Comparison of ENCODE assay signal across 8 cellular contexts in genomic region chr17:43368740-43369506, GRCh38. TPM values are rescaled to one million over a fixed set of nuclear protein-coding genes. Genes with fewer than 3 reads are reported as not detected.
DNase-seq lines count a peak whose midpoint lies in the region; ATAC-seq and TF ChIP-seq lines count a peak whose summit lies in the region.

No MANE protein-coding gene starts in this region.

- no peak; the same call in 1 of the 2 replicates for TF ChIP-seq CTCF in OCI-LY7 (conservative IDR thresholded peaks at IDR 0.05; ENCODE audit: low read length)

- H3K36me3 ChIP-seq in HUES48 (ENCODE audit: control insufficient read depth, insufficient read depth, low read length) (no peaks in the 10 kb centered on the region), OCI-LY7 (ENCODE audit: insufficient read depth, low read length) (no peaks in the 10 kb centered on the region), esophagus (ENCODE audit: control insufficient read depth in 2 of 2, insufficient read depth in 2 of 2, low read length in 1 of 2) (no peaks in the 10 kb centered on the region)

- H3K36me3 Mint-ChIP-seq in activated T-cell treated with anti-CD3 and anti-CD28 coated beads, Interleukin-2, amount 50 U/mL, for 4 hours (ENCODE audit: insufficient read depth) = no peaks in the 10 kb centered on the region
- H3K36me3 Mint-ChIP-seq in stimulated activated effector memory CD8-positive, alpha-beta T cell treated with anti-CD3 and anti-CD28 coated beads, Interleukin-12 subunit alpha, Interleukin-12 subunit beta, amount 100 ng/mL, for 72 hours = peaks cover 39% of the 10 kb centered on the region

- H3K79me2 ChIP-seq in OCI-LY7 (ENCODE audit: insufficient read depth, low read depth, low read length) = peaks cover 10% of the 10 kb centered on the region; the same call in 1 of the 2 replicates

- WGBS in esophagus, 2 donors = 1% methylated on average over 50 to 51 of the region's 51 CpGs

- no peaks in the 10 kb centered on the region for H3K9me3 Mint-ChIP-seq in activated T-cell treated with anti-CD3 and anti-CD28 coated beads, Interleukin-2, amount 50 U/mL, for 4 hours
- no peaks in the 10 kb centered on the region for H3K9me3 Mint-ChIP-seq in stimulated activated effector memory CD8-positive, alpha-beta T cell treated with anti-CD3 and anti-CD28 coated beads, Interleukin-12 subunit alpha, Interleukin-12 subunit beta, amount 100 ng/mL, for 72 hours

- POLR2A ChIA-PET in OCI-LY7 (lab: Charles Lee) = interaction anchor here (0.6 to 2.3 kb wide), 14 partner anchors 8 to 118 kb away, joined by 3 to 18 read pairs (median 3); partner anchors contain the start of gene DHX8

- no TSS peak for BruUV-seq in OCI-LY7 (replicated peaks; lab: Mats Ljungman, UMichigan)

- CTCF ChIA-PET in OCI-LY7 (lab: Charles Lee; ENCODE audit: unreplicated experiment) = no interaction called here

- H3K4me1 ChIP-seq in HUES48 (ENCODE audit: control insufficient read depth, insufficient read depth, low read length) = peaks cover 17% of the 10 kb centered on the region
- peaks cover 30% of the 10 kb centered on the region for H3K4me1 ChIP-seq in OCI-LY7 (ENCODE audit: insufficient read depth, low read length, poor library complexity, severe bottlenecking)
- H3K4me1 ChIP-seq in esophagus (ENCODE audit: control insufficient read depth in 2 of 2, insufficient read depth in 2 of 2, low read length in 1 of 2) = no peaks in the 10 kb centered on the region
- H3K4me1 ChIP-seq in mononuclear cell (ENCODE audit: insufficient read depth, low read length) = peaks cover 50% of the 10 kb centered on the region

- no peaks in the 10 kb centered on the region for H3K9me2 ChIP-seq in OCI-LY7 (ENCODE audit: insufficient read depth, low read length)

- DNase-seq in GM04504 (ENCODE audit: low read depth) (peak; percentile 67), OCI-LY7 (ENCODE audit: low spot score) (peak; percentile 39)
- peak; percentile 59 for DNase-seq in activated T-cell treated with anti-CD3 and anti-CD28 coated beads, Interleukin-2, amount 50 U/mL, for 4 hours
- peak; percentile 50 to 84 for DNase-seq in stimulated activated effector memory CD8-positive, alpha-beta T cell treated with anti-CD3 and anti-CD28 coated beads, Interleukin-12 subunit alpha, Interleukin-12 subunit beta, amount 100 ng/mL, for 72 hours (ENCODE audit: low spot score in 2 of 2)

- peak; percentile 53 to 57 for ATAC-seq in activated T-cell treated with anti-CD3 and anti-CD28 coated beads, Interleukin-2, amount 50 U/mL, for 4 hours
- peak; percentile 61 for ATAC-seq in stimulated activated effector memory CD8-positive, alpha-beta T cell treated with anti-CD3 and anti-CD28 coated beads, Interleukin-12 subunit alpha, Interleukin-12 subunit beta, amount 100 ng/mL, for 72 hours
- no peak for ATAC-seq in HG03565 (IDR thresholded peaks at IDR 0.05; ENCODE audit: unreplicated experiment)

- H3K4me3 Mint-ChIP-seq in activated T-cell treated with anti-CD3 and anti-CD28 coated beads, Interleukin-2, amount 50 U/mL, for 4 hours = peak overlapping the region; percentile 87
- peak overlapping the region; percentile 85 for H3K4me3 Mint-ChIP-seq in stimulated activated effector memory CD8-positive, alpha-beta T cell treated with anti-CD3 and anti-CD28 coated beads, Interleukin-12 subunit alpha, Interleukin-12 subunit beta, amount 100 ng/mL, for 72 hours

- peaks cover 39% of the 10 kb centered on the region for H3K4me1 Mint-ChIP-seq in activated T-cell treated with anti-CD3 and anti-CD28 coated beads, Interleukin-2, amount 50 U/mL, for 4 hours (ENCODE audit: low read depth)
- peaks cover 58% of the 10 kb centered on the region for H3K4me1 Mint-ChIP-seq in stimulated activated effector memory CD8-positive, alpha-beta T cell treated with anti-CD3 and anti-CD28 coated beads, Interleukin-12 subunit alpha, Interleukin-12 subunit beta, amount 100 ng/mL, for 72 hours

- peak overlapping the region; percentile 79 for H3K4me2 ChIP-seq in OCI-LY7 (ENCODE audit: low read length)

- peak overlapping the region; percentile 55 for H2AFZ ChIP-seq in OCI-LY7 (ENCODE audit: low read length)

- H3K9me3 ChIP-seq in HUES48 (ENCODE audit: control insufficient read depth, insufficient read depth, low read length) (no peaks in the 10 kb centered on the region), OCI-LY7 (ENCODE audit: low read length) (no peaks in the 10 kb centered on the region), esophagus (ENCODE audit: control insufficient read depth in 2 of 2, insufficient read depth in 1 of 2, low read depth in 1 of 2, low read length in 1 of 2) (no peaks in the 10 kb centered on the region), mononuclear cell (ENCODE audit: low read depth, low read length) (no peaks in the 10 kb centered on the region)

- peak overlapping the region; percentile 98 for H3K9ac ChIP-seq in HUES48 (ENCODE audit: low read depth, low read length)

- intact Hi-C loops in OCI-LY7 (cut with micrococcal nuclease; ENCODE audit: unreplicated experiment) = loop anchor here (5.0 kb wide), 1 partner anchor 37 kb away; no protein-coding TSS in a partner anchor

- H4K20me1 ChIP-seq in OCI-LY7 (ENCODE audit: insufficient read depth, low read length) = no peaks in the 10 kb centered on the region

- H3K27ac Mint-ChIP-seq in stimulated activated effector memory CD8-positive, alpha-beta T cell treated with anti-CD3 and anti-CD28 coated beads, Interleukin-12 subunit alpha, Interleukin-12 subunit beta, amount 100 ng/mL, for 72 hours = peak overlapping the region; percentile 100

- peak overlapping the region; percentile 61 for H3K4me3 ChIP-seq in HUES48 (ENCODE audit: low read depth, low read length)
- H3K4me3 ChIP-seq in OCI-LY7 (ENCODE audit: low read depth, low read length, poor library complexity, severe bottlenecking) = peak overlapping the region; percentile 64
- peak overlapping the region; percentile 53 to 67 for H3K4me3 ChIP-seq in esophagus (ENCODE audit: low read depth in 1 of 2, low read length in 2 of 2)
- H3K4me3 ChIP-seq in mononuclear cell (ENCODE audit: low read length) = peak overlapping the region; percentile 59

- H3K27ac ChIP-seq in HUES48 (ENCODE audit: low read depth, low read length) (peak overlapping the region; percentile 98), OCI-LY7 (ENCODE audit: low read depth, low read length, poor library complexity, severe bottlenecking) (peak overlapping the region; percentile 54), esophagus (ENCODE audit: low read depth in 2 of 2, low read length in 1 of 2) (peak overlapping the region; percentile 97 to 100)

- no peaks in the 10 kb centered on the region for H3K27me3 Mint-ChIP-seq in activated T-cell treated with anti-CD3 and anti-CD28 coated beads, Interleukin-2, amount 50 U/mL, for 4 hours (ENCODE audit: low read depth)

- H3K27me3 ChIP-seq in HUES48 (ENCODE audit: control insufficient read depth, insufficient read depth, low read length) (no peaks in the 10 kb centered on the region), esophagus (ENCODE audit: control insufficient read depth in 1 of 2, insufficient read depth in 2 of 2, low read length in 2 of 2) (no peaks in the 10 kb centered on the region), mononuclear cell (ENCODE audit: insufficient read depth, low read length) (no peaks in the 10 kb centered on the region)

RNA-seq across cellular contexts. Expression of gene ARL4D, which starts 29.9 kb away (rescaled TPM):
- 0.64 and 1.4 TPM in 2 replicates for total RNA-seq in OCI-LY7 (2014; rRNA removed; shearing (Covaris generic))
- total RNA-seq in OCI-LY7 (2022) = 0.72 and 0.83 TPM in 2 replicates
- 1 to 10 TPM; 1.7 to 2.6 (median 1.8) TPM for total RNA-seq in activated T-cell treated with anti-CD3 and anti-CD28 coated beads, Interleukin-2, amount 50 U/mL, for 4 hours
- 10 to 100 TPM; 36.3 to 92.2 TPM for polyA plus RNA-seq in esophagus
- 1.5 TPM for total RNA-seq in mononuclear cell
